In genomic region chr5:113778147-113778546, GRCh38 we compare ENCODE assay signal across 10 cellular contexts.
"Had no signal": no experiment of that assay in that cellular context is flagged by ENCODE, and none has a peak within 500 bp of the region (broad histone marks: within the 10 kb centered on the region; RNA-seq: fewer than 3 reads in every experiment).

No MANE protein-coding gene starts in this region.

- H3K4me3 ChIP-seq: GM23248, GM23338, HAP-1 had no signal

- H3K4me3 Mint-ChIP-seq: GM23338, H9 had no signal

- ATAC-seq: GM23338, HCT116 had no signal

- FAIRE-seq: H54 had no signal

- H2AFZ ChIP-seq: GM23248 had no signal

- H3K27ac ChIP-seq: GM23248 had no signal

- H3K9me3 Mint-ChIP-seq: HFFc6 had no signal

- H3K27ac Mint-ChIP-seq: GM23338, H9, HFFc6 had no signal

- H3K9me3 ChIP-seq: HAP-1 had no signal

- DNase-seq: GM23248, GOT3, H7, H9, HCEC 1CT, HFFc6 had no signal

- H3K9ac ChIP-seq: GM23248 had no signal

- H3K4me2 ChIP-seq: GM23338 had no signal

- H3K36me3 ChIP-seq: HAP-1 had no signal

- H3K4me1 ChIP-seq: HAP-1 had no signal
